Comparison of ENCODE assay signal across 9 cellular contexts in the genomic region with DNA sequence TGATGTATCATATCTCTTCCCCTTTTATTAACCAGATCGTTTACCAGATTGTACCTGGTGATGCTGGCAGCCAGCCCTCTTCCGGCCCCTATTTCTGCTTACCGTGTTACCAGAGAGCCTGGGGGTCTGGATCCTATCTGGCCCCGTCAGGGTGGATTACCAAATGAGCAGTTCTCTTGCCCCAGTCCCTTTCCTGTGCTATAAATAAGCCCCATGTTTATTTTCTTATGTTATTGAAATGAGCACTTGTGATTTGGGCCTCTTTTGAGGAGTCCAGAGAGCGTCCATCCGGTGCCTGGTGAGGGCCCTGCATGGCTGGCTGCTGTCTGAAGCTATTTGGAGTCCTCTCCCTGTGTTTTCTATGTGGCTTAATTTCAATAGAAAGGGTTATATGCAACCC. TPM values are rescaled to one million over a fixed set of nuclear protein-coding genes. Genes with fewer than 3 reads are reported as not detected.
"Had no signal": no experiment of that assay in that cellular context is flagged by ENCODE, and none has a peak within 500 bp of the region (broad histone marks: within the 10 kb centered on the region; RNA-seq: fewer than 3 reads in every experiment).

No MANE protein-coding gene starts in this region.

- H3K4me3 ChIP-seq: K562 had no signal

- ATAC-seq: HepG2, K562 had no signal

- DNase-seq: IMR-90, KBM-7, KG1 had no signal

- H3K27ac ChIP-seq: HL-60 had no signal

RNA-seq across cellular contexts. Expression of a gene that starts 59.5 kb away (rescaled TPM):
- total RNA-seq: HepG2, HT-29, HT1080, IMR-90 had no signal
- polyA plus RNA-seq: HepG2, IgD-negative memory B cell, IMR-90 had no signal
